ENCODE assay signal across 1 cellular context in the genomic region with DNA sequence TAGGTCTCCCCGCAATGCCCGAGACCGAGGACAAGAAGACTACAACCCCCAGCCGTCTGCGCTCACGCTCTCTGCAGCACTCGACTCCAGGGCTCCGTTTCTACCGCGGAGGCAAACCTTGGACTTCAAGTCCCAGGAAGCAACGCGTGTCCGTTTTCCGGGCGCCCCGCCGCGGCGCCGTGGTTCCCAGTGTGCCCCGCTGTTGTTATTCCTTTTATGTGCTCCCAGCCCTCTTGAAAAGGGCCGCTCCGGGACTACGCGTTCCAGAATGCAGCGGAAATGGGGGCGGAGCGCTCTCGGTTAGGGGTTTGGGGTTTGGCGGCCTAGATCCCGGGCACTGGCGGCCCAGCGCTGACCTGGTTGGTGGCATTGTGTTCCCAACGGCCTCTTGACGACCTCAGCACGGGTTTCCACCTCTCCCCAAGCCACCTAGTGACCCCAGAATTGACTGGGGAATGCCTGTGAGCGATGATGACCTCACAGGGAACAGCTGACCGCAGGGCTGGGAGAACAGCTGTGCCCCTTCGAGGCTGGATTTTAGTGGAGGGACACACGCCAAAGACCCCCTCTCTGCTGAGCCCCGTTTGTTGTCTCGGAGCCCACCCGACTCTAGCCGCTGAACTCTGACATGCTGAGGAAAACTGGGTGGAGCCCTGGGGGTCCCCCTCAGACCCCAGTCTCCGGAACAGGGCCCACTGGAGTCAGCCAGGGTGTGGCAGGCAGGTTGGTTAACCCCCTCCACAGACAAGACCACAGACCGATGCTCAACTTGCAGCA.
A peak's percentile ranks its signal among the peaks of the same experiment; 100 is the strongest.
TF ChIP-seq lines count a peak whose summit lies in the region.

No MANE protein-coding gene starts in this region.

TF ChIP-seq in K562, 482 proteins besides CTCF, POLR2A, EP300 and RAD21 (continued from another document and continues in another):
- TF ChIP-seq, protein P1, sequence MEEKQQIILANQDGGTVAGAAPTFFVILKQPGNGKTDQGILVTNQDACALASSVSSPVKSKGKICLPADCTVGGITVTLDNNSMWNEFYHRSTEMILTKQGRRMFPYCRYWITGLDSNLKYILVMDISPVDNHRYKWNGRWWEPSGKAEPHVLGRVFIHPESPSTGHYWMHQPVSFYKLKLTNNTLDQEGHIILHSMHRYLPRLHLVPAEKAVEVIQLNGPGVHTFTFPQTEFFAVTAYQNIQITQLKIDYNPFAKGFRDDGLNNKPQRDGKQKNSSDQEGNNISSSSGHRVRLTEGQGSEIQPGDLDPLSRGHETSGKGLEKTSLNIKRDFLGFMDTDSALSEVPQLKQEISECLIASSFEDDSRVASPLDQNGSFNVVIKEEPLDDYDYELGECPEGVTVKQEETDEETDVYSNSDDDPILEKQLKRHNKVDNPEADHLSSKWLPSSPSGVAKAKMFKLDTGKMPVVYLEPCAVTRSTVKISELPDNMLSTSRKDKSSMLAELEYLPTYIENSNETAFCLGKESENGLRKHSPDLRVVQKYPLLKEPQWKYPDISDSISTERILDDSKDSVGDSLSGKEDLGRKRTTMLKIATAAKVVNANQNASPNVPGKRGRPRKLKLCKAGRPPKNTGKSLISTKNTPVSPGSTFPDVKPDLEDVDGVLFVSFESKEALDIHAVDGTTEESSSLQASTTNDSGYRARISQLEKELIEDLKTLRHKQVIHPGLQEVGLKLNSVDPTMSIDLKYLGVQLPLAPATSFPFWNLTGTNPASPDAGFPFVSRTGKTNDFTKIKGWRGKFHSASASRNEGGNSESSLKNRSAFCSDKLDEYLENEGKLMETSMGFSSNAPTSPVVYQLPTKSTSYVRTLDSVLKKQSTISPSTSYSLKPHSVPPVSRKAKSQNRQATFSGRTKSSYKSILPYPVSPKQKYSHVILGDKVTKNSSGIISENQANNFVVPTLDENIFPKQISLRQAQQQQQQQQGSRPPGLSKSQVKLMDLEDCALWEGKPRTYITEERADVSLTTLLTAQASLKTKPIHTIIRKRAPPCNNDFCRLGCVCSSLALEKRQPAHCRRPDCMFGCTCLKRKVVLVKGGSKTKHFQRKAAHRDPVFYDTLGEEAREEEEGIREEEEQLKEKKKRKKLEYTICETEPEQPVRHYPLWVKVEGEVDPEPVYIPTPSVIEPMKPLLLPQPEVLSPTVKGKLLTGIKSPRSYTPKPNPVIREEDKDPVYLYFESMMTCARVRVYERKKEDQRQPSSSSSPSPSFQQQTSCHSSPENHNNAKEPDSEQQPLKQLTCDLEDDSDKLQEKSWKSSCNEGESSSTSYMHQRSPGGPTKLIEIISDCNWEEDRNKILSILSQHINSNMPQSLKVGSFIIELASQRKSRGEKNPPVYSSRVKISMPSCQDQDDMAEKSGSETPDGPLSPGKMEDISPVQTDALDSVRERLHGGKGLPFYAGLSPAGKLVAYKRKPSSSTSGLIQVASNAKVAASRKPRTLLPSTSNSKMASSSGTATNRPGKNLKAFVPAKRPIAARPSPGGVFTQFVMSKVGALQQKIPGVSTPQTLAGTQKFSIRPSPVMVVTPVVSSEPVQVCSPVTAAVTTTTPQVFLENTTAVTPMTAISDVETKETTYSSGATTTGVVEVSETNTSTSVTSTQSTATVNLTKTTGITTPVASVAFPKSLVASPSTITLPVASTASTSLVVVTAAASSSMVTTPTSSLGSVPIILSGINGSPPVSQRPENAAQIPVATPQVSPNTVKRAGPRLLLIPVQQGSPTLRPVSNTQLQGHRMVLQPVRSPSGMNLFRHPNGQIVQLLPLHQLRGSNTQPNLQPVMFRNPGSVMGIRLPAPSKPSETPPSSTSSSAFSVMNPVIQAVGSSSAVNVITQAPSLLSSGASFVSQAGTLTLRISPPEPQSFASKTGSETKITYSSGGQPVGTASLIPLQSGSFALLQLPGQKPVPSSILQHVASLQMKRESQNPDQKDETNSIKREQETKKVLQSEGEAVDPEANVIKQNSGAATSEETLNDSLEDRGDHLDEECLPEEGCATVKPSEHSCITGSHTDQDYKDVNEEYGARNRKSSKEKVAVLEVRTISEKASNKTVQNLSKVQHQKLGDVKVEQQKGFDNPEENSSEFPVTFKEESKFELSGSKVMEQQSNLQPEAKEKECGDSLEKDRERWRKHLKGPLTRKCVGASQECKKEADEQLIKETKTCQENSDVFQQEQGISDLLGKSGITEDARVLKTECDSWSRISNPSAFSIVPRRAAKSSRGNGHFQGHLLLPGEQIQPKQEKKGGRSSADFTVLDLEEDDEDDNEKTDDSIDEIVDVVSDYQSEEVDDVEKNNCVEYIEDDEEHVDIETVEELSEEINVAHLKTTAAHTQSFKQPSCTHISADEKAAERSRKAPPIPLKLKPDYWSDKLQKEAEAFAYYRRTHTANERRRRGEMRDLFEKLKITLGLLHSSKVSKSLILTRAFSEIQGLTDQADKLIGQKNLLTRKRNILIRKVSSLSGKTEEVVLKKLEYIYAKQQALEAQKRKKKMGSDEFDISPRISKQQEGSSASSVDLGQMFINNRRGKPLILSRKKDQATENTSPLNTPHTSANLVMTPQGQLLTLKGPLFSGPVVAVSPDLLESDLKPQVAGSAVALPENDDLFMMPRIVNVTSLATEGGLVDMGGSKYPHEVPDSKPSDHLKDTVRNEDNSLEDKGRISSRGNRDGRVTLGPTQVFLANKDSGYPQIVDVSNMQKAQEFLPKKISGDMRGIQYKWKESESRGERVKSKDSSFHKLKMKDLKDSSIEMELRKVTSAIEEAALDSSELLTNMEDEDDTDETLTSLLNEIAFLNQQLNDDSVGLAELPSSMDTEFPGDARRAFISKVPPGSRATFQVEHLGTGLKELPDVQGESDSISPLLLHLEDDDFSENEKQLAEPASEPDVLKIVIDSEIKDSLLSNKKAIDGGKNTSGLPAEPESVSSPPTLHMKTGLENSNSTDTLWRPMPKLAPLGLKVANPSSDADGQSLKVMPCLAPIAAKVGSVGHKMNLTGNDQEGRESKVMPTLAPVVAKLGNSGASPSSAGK (IDR thresholded peaks at IDR 0.05), result no peak
- TF ChIP-seq ZNF146 (CRISPR knock-in tag; IDR thresholded peaks at IDR 0.05; ENCODE audit: unreplicated experiment) (no peak), ZNF699 (CRISPR knock-in tag; IDR thresholded peaks at IDR 0.05; ENCODE audit: insufficient replicate concordance) (no peak), ZNF347 (CRISPR knock-in tag; IDR thresholded peaks at IDR 0.05; ENCODE audit: low read depth) (no peak), ZNF217 (CRISPR knock-in tag; IDR thresholded peaks at IDR 0.05) (no peak), MTF1 (CRISPR knock-in tag; IDR thresholded peaks at IDR 0.05; ENCODE audit: borderline replicate concordance) (no peak), ZKSCAN8 (CRISPR knock-in tag; IDR thresholded peaks at IDR 0.05) (no peak), HDAC8 (tag; IDR thresholded peaks at IDR 0.05) (0 out of 2 replicates have a peak, but pooled peaks have one; percentile 14), ESRRA (IDR thresholded peaks at IDR 0.05; ENCODE audit: borderline replicate concordance, low read depth) (peak; percentile 71), KLF1 (tag; IDR thresholded peaks at IDR 0.05) (peak; percentile 50), FUS (optimal IDR thresholded peaks at IDR 0.05; ENCODE audit: low read depth, low read length) (no peak), ZNF408 (CRISPR knock-in tag; IDR thresholded peaks at IDR 0.05; ENCODE audit: low read depth) (no peak), ZNF143 (CRISPR knock-in tag; IDR thresholded peaks at IDR 0.05) (peak; percentile 98), EZH2 (IDR thresholded peaks at IDR 0.05; ENCODE audit: borderline replicate concordance, low read depth, low read length) (no peak), ARHGAP35 (IDR thresholded peaks at IDR 0.05; ENCODE audit: partially characterized antibody) (no peak)
- TF ChIP-seq, protein P2, sequence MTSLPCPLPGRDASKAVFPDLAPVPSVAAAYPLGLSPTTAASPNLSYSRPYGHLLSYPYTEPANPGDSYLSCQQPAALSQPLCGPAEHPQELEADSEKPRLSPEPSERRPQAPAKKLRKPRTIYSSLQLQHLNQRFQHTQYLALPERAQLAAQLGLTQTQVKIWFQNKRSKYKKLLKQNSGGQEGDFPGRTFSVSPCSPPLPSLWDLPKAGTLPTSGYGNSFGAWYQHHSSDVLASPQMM (CRISPR knock-in tag; IDR thresholded peaks at IDR 0.05), result no peak
- TF ChIP-seq, protein P3, sequence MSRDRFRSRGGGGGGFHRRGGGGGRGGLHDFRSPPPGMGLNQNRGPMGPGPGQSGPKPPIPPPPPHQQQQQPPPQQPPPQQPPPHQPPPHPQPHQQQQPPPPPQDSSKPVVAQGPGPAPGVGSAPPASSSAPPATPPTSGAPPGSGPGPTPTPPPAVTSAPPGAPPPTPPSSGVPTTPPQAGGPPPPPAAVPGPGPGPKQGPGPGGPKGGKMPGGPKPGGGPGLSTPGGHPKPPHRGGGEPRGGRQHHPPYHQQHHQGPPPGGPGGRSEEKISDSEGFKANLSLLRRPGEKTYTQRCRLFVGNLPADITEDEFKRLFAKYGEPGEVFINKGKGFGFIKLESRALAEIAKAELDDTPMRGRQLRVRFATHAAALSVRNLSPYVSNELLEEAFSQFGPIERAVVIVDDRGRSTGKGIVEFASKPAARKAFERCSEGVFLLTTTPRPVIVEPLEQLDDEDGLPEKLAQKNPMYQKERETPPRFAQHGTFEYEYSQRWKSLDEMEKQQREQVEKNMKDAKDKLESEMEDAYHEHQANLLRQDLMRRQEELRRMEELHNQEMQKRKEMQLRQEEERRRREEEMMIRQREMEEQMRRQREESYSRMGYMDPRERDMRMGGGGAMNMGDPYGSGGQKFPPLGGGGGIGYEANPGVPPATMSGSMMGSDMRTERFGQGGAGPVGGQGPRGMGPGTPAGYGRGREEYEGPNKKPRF (IDR thresholded peaks at IDR 0.05; ENCODE audit: low read depth, low read length), result no peak
- TF ChIP-seq, protein P4, sequence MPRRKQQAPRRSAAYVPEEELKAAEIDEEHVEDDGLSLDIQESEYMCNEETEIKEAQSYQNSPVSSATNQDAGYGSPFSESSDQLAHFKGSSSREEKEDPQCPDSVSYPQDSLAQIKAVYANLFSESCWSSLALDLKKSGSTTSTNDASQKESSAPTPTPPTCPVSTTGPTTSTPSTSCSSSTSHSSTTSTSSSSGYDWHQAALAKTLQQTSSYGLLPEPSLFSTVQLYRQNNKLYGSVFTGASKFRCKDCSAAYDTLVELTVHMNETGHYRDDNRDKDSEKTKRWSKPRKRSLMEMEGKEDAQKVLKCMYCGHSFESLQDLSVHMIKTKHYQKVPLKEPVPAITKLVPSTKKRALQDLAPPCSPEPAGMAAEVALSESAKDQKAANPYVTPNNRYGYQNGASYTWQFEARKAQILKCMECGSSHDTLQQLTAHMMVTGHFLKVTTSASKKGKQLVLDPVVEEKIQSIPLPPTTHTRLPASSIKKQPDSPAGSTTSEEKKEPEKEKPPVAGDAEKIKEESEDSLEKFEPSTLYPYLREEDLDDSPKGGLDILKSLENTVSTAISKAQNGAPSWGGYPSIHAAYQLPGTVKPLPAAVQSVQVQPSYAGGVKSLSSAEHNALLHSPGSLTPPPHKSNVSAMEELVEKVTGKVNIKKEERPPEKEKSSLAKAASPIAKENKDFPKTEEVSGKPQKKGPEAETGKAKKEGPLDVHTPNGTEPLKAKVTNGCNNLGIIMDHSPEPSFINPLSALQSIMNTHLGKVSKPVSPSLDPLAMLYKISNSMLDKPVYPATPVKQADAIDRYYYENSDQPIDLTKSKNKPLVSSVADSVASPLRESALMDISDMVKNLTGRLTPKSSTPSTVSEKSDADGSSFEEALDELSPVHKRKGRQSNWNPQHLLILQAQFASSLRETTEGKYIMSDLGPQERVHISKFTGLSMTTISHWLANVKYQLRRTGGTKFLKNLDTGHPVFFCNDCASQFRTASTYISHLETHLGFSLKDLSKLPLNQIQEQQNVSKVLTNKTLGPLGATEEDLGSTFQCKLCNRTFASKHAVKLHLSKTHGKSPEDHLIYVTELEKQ (CRISPR knock-in tag; IDR thresholded peaks at IDR 0.05), result no peak
- TF ChIP-seq, protein P5, sequence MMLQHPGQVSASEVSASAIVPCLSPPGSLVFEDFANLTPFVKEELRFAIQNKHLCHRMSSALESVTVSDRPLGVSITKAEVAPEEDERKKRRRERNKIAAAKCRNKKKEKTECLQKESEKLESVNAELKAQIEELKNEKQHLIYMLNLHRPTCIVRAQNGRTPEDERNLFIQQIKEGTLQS (IDR thresholded peaks at IDR 0.05), result peak; percentile 96
- TF ChIP-seq, protein P5 (CRISPR knock-in tag; conservative IDR thresholded peaks at IDR 0.05), result peak; percentile 88
- TF ChIP-seq, protein P6, sequence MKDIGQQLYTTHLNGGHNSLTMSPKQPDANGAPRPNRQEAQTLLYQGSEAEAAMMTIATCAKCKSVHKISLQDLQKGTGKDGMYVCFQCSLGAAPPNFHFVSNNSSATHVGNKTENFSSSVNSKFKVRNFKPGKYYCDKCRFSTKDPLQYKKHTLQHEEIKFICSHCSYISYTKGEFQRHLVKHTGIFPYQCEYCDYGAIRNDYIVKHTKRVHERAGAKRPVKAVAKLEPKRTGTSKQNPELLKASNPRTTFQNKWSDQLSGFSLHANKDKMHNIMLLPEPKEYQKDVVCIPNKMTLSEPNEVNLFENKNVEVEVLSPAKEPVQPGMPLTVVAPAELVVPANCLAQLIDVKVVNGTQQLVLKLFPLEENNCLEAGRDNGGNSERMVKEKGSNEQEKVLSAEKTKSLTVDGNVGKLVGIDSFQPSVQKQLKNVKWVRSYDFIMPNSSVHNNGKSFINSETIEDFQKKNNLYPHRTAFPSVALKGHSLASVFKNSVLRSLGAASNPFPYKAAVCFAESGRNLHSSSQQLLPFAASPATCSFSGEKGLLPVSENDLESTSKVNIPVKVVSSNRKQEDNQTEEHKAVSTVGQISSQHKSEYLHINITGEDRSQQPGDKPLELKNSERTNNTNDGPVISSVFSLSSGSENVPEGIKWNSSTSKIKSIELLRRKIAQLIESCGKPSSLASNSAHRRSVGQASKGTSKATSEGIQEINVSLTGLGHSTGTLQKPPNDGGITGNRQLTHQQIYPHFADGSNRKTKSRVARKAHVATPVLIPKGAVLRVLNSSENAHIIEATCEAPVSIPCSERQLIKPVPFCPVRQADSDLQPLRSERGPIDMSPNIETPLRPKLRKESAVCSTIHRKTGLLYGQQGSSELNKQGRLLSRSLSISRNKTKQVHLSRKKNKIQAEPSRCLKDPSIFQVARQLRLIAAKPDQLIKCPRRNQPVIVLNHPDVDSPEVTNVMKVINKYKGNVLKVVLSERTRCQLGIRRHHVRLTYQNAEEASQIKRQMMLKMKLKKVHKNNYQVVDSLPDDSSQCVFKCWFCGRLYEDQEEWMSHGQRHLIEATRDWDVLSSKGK (CRISPR knock-in tag; IDR thresholded peaks at IDR 0.05), result no peak
- TF ChIP-seq, protein P7, sequence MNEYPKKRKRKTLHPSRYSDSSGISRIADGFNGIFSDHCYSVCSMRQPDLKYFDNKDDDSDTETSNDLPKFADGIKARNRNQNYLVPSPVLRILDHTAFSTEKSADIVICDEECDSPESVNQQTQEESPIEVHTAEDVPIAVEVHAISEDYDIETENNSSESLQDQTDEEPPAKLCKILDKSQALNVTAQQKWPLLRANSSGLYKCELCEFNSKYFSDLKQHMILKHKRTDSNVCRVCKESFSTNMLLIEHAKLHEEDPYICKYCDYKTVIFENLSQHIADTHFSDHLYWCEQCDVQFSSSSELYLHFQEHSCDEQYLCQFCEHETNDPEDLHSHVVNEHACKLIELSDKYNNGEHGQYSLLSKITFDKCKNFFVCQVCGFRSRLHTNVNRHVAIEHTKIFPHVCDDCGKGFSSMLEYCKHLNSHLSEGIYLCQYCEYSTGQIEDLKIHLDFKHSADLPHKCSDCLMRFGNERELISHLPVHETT (CRISPR knock-in tag; conservative IDR thresholded peaks at IDR 0.05 in 1 of 2, IDR thresholded peaks at IDR 0.05 in 1 of 2), result peak in 1 of 2 experiments; percentile 98; a peak in 2 of 4 replicates
